Comparison of ENCODE assay signal across 14 cellular contexts in genomic region chr14:91029451-91030217, GRCh38. TPM values are rescaled to one million over a fixed set of nuclear protein-coding genes. Genes with fewer than 3 reads are reported as not detected.
DNase-seq lines count a peak whose midpoint lies in the region; ATAC-seq and TF ChIP-seq lines count a peak whose summit lies in the region.
"Had no signal": no experiment of that assay in that cellular context is flagged by ENCODE, and none has a peak within 500 bp of the region (broad histone marks: within the 10 kb centered on the region; RNA-seq: fewer than 3 reads in every experiment).

No MANE protein-coding gene starts in this region.

- no peaks in the 10 kb centered on the region for H3K27me3 Mint-ChIP-seq in activated naive CD4-positive, alpha-beta T cell treated with anti-CD3 and anti-CD28 coated beads, Interleukin-2, amount 50 U/mL, for 24 hours
- peaks cover 3% of the 10 kb centered on the region for H3K27me3 Mint-ChIP-seq in endothelial cell (ENCODE audit: unreplicated experiment)

- ATAC-seq in HG02759 (IDR thresholded peaks at IDR 0.05; ENCODE audit: unreplicated experiment), result no peak
- ATAC-seq in left lobe of liver, result no peak
- ATAC-seq in GM19455 (IDR thresholded peaks at IDR 0.05; ENCODE audit: unreplicated experiment), result no peak

- H3K36me3 Mint-ChIP-seq in activated naive CD4-positive, alpha-beta T cell treated with anti-CD3 and anti-CD28 coated beads, Interleukin-2, amount 50 U/mL, for 24 hours, result peaks cover 5% of the 10 kb centered on the region
- H3K36me3 Mint-ChIP-seq in endothelial cell (ENCODE audit: low read depth, unreplicated experiment), result no peaks in the 10 kb centered on the region

- peaks cover 55% of the 10 kb centered on the region for H3K4me1 Mint-ChIP-seq in activated naive CD4-positive, alpha-beta T cell treated with anti-CD3 and anti-CD28 coated beads, Interleukin-2, amount 50 U/mL, for 24 hours
- peaks cover 23% of the 10 kb centered on the region for H3K4me1 Mint-ChIP-seq in endothelial cell (ENCODE audit: unreplicated experiment)

- peak overlapping the region; percentile 31 for H3K27ac Mint-ChIP-seq in activated naive CD4-positive, alpha-beta T cell treated with anti-CD3 and anti-CD28 coated beads, Interleukin-2, amount 50 U/mL, for 24 hours
- H3K27ac Mint-ChIP-seq in endothelial cell (ENCODE audit: unreplicated experiment), result peak overlapping the region; percentile 72

- peak overlapping the region; percentile 41 for H3K4me3 Mint-ChIP-seq in activated naive CD4-positive, alpha-beta T cell treated with anti-CD3 and anti-CD28 coated beads, Interleukin-2, amount 50 U/mL, for 24 hours
- H3K4me3 Mint-ChIP-seq in endothelial cell (ENCODE audit: unreplicated experiment), result no peak overlapping the region

- no peak for TF ChIP-seq CTCF in endothelial cell (IDR thresholded peaks at IDR 0.05; ENCODE audit: unreplicated experiment)

- no peak for DNase-seq in activated naive CD4-positive, alpha-beta T cell (lab: John Stamatoyannopoulos, UW)
- DNase-seq in OCI-M1 (lab: John Stamatoyannopoulos, UW) (peak; percentile 46), endothelial cell (ENCODE audit: low spot score) (no peak), left lobe of liver (ENCODE audit: low spot score) (no peak), NCI-H1436 (lab: John Stamatoyannopoulos, UW) (no peak)
- DNase-seq: amniotic stem cell; DMS79 treated with DMSO at 0.1 percent for 48 hours; MV-4-11; NCI-H2171; NK-92 treated with Interleukin-12 subunit alpha and Interleukin-12 subunit beta, amount 100 ng/mL, for 24 hours; occipital lobe had no signal

- H3K9me3 Mint-ChIP-seq in activated naive CD4-positive, alpha-beta T cell treated with anti-CD3 and anti-CD28 coated beads, Interleukin-2, amount 50 U/mL, for 24 hours, result no peaks in the 10 kb centered on the region
- no peaks in the 10 kb centered on the region for H3K9me3 Mint-ChIP-seq in endothelial cell (ENCODE audit: unreplicated experiment)

RNA-seq across cellular contexts. Expression of gene RPS6KA5, which starts 30.8 kb away (rescaled TPM):
- total RNA-seq in endothelial cell (ENCODE audit: unreplicated experiment) (13.8 TPM), left lobe of liver (1.4 TPM)
